In the genomic region with DNA sequence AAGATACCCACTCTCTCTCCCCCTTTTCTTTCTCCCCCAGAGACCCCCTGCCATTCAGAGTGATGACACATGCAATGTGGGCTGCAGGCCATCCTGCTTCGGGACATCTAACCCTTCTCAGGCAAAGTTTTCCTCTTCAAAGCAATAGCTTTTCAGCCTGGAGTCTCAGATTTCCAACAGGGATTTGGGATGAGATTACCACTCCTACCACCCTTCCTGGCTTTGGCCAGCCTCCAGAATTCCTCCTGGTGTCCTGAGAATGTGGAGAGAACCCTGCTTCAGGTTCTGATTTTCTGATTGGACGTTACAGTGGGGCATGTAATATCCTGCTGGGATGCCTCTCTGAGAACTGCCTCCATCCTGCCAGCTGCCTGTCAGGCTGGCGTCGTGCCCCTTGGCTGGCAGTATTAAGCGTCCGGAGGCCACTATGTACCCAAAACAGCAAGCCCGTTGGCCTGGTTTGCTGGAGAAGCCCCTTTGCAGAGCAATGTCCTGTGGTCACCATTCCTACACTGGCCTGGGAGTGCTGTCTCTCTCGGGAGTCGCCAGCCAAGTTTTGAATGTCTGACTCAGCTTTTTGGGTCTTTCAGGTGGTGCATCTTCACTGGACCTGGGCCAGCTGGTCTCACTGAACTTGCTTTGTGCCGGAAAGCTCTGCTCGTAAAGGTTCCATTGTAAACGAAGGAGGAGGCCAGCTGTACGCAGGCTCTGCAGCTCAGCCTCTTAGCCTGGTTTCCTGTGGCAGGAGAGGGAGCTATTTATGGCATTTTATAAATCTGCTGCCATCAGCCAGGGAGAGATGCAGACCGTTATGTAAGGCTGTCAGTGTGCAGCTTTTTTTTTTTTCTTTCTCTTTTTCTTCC, we compare ENCODE assay signal across 1 cellular context.
TF ChIP-seq lines count a peak whose summit lies in the region.

No MANE protein-coding gene starts in this region.

TF ChIP-seq in IMR-90, 13 proteins besides CTCF, POLR2A, EP300 and RAD21 (continued from another document):
- TF ChIP-seq, protein P1, sequence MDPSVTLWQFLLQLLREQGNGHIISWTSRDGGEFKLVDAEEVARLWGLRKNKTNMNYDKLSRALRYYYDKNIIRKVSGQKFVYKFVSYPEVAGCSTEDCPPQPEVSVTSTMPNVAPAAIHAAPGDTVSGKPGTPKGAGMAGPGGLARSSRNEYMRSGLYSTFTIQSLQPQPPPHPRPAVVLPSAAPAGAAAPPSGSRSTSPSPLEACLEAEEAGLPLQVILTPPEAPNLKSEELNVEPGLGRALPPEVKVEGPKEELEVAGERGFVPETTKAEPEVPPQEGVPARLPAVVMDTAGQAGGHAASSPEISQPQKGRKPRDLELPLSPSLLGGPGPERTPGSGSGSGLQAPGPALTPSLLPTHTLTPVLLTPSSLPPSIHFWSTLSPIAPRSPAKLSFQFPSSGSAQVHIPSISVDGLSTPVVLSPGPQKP (IDR thresholded peaks at IDR 0.05; ENCODE audit: borderline replicate concordance, low read depth, low read length), result no peak
